9 cellular contexts compared by ENCODE assay signal in the genomic region with DNA sequence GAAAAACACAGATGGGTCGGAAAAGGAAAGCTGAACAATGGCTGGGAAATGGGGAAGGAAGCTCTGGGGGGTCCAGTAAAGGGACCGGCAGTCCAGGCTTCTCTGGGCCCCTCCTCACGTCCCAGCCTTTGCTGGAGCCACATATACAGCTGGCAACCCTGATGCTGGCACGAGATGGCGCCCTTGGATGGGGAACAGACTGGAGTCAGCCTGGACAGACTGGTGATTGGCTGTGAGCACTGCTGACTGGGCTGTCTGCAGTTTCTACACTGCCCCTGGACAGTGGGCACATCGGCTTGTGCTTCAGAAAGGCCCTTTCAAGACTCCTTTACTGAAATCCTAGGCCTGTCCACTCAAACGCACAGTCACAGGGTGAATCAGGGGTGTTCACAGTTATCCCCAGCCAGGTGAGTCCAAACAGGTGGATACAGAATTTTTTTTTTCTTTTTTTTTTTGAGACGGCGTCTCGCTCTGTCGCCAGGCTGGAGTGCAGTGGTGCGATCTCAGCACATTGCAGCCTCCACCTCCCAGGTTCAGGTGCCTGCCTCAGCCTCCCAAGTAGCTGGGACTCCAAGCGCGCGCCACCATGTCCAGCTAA. TPM values are rescaled to one million over a fixed set of nuclear protein-coding genes. Genes with fewer than 3 reads are reported as not detected.
DNase-seq lines count a peak whose midpoint lies in the region; ATAC-seq and TF ChIP-seq lines count a peak whose summit lies in the region.
"Had no signal": no experiment of that assay in that cellular context is flagged by ENCODE, and none has a peak within 500 bp of the region (broad histone marks: within the 10 kb centered on the region; RNA-seq: fewer than 3 reads in every experiment).

No MANE protein-coding gene starts in this region.

- H3K27me3 Mint-ChIP-seq in activated naive CD8-positive, alpha-beta T cell treated with anti-CD3 and anti-CD28 coated beads for 36 hours: peaks cover 56% of the 10 kb centered on the region
- peaks cover 29% of the 10 kb centered on the region for H3K27me3 Mint-ChIP-seq in progenitor cell of endocrine pancreas

- H3K4me3 Mint-ChIP-seq in activated naive CD8-positive, alpha-beta T cell treated with anti-CD3 and anti-CD28 coated beads for 36 hours: no peak overlapping the region
- H3K4me3 Mint-ChIP-seq in progenitor cell of endocrine pancreas (ENCODE audit: low read depth): no peak overlapping the region
- H3K4me3 Mint-ChIP-seq: activated naive CD8-positive, alpha-beta T cell had no signal

- H3K9me3 Mint-ChIP-seq in activated naive CD8-positive, alpha-beta T cell treated with anti-CD3 and anti-CD28 coated beads for 36 hours: no peaks in the 10 kb centered on the region
- H3K9me3 Mint-ChIP-seq in progenitor cell of endocrine pancreas (ENCODE audit: low read depth): no peaks in the 10 kb centered on the region

- intact Hi-C loops in cardiac septum (cut with DNase I): loop anchor here (1.0 to 5.0 kb wide), 2 partner anchors 82 to 222 kb away; no protein-coding TSS in a partner anchor

- ATAC-seq in GM18868 (IDR thresholded peaks at IDR 0.05; ENCODE audit: unreplicated experiment) (no peak), HG03571 (IDR thresholded peaks at IDR 0.05; ENCODE audit: unreplicated experiment) (no peak)

- no peaks in the 10 kb centered on the region for H3K36me3 Mint-ChIP-seq in activated naive CD8-positive, alpha-beta T cell treated with anti-CD3 and anti-CD28 coated beads for 36 hours
- H3K36me3 Mint-ChIP-seq in progenitor cell of endocrine pancreas (ENCODE audit: insufficient read depth): no peaks in the 10 kb centered on the region
- H3K36me3 Mint-ChIP-seq: activated naive CD8-positive, alpha-beta T cell had no signal

- no peak overlapping the region for H3K27ac Mint-ChIP-seq in activated naive CD8-positive, alpha-beta T cell treated with anti-CD3 and anti-CD28 coated beads for 36 hours
- no peak overlapping the region for H3K27ac Mint-ChIP-seq in progenitor cell of endocrine pancreas
- H3K27ac Mint-ChIP-seq: activated naive CD8-positive, alpha-beta T cell had no signal

- TF ChIP-seq CTCF in progenitor cell of endocrine pancreas (IDR thresholded peaks at IDR 0.05; ENCODE audit: unreplicated experiment): peak; percentile 89

- DNase-seq in ELF-1 (ENCODE audit: low read depth, low spot score): peak; percentile 90
- DNase-seq in MV-4-11 (lab: John Stamatoyannopoulos, UW): peak; percentile 59
- peak; percentile 45 for DNase-seq in SHP77 treated with DMSO at 0.1 percent for 48 hours (lab: John Stamatoyannopoulos, UW)
- DNase-seq in activated naive CD8-positive, alpha-beta T cell treated with anti-CD3 and anti-CD28 coated beads for 36 hours: peak; percentile 57
- DNase-seq in cardiac septum (ENCODE audit: low spot score): peak; percentile 89
- peak; percentile 71 for DNase-seq in progenitor cell of endocrine pancreas (ENCODE audit: low spot score, unreplicated experiment)

- H3K4me1 Mint-ChIP-seq in activated naive CD8-positive, alpha-beta T cell treated with anti-CD3 and anti-CD28 coated beads for 36 hours: peaks cover 6% of the 10 kb centered on the region
- peaks cover 2% of the 10 kb centered on the region for H3K4me1 Mint-ChIP-seq in progenitor cell of endocrine pancreas (ENCODE audit: low read depth)

RNA-seq across cellular contexts. Expression of a gene that starts 31.1 kb away (rescaled TPM):
- total RNA-seq in activated naive CD8-positive, alpha-beta T cell treated with anti-CD3 and anti-CD28 coated beads for 36 hours: 10 to 100 TPM; 14.8 to 15.8 TPM
- 12.9 TPM for total RNA-seq in cardiac septum
- total RNA-seq in progenitor cell of endocrine pancreas: 39.4 and 40.9 TPM in 2 replicates
